ENCODE assay signal across 8 cellular contexts in the genomic region with DNA sequence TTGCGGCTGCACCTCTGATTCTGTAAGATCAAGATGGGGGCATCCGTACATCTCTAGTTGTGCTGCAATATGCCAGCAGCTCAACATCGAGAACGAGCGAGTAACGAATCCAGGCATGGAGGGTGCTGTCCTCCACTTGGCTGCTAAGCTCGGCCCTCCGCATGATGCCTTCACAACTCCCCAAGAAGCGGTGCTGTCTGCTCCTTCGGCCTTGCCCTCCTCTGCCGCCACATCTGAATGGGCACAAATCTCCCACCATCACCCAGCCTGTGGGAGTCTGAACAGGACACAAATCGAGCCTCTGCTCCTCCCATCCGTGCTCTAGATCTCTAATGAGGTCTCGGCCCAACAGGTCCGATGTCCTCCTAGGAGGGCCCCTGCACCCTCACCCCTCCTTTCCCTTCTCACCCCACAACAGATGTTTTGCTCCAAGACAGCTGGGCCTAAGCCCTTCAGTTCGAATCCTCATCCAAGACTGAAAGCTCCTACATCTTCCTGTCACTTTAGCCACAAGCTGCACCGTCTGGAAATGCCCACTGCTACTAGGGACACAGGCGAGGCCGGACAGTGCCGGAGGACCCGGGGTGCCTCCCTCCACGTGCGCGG.
A peak's percentile ranks its signal among the peaks of the same experiment; 100 is the strongest.
DNase-seq lines count a peak whose midpoint lies in the region; TF ChIP-seq lines count a peak whose summit lies in the region.

No MANE protein-coding gene starts in this region.

- H3K9me3 Mint-ChIP-seq in Caco-2 (ENCODE audit: unreplicated experiment) = no peaks in the 10 kb centered on the region

- intact Hi-C loops in Caco-2 (cut with micrococcal nuclease; ENCODE audit: unreplicated experiment) = loop anchor here (1.0 to 2.0 kb wide), 3 partner anchors 87 to 231 kb away; a partner anchor contains a TSS

- H3K27me3 ChIP-seq in Caco-2 (replicated peaks; ENCODE audit: control insufficient read depth, insufficient read depth, low read length) (no peaks in the 10 kb centered on the region), mucosa of stomach (ENCODE audit: control insufficient read depth, insufficient read depth, low read length) (no peaks in the 10 kb centered on the region)

- BruUV-seq in Caco-2 (replicated peaks; lab: Mats Ljungman, UMichigan) = no TSS peak

- peak overlapping the region; percentile 99 for H3K4me3 Mint-ChIP-seq in Caco-2 (ENCODE audit: unreplicated experiment)

- no peak for TF ChIP-seq CTCF in Caco-2 (IDR thresholded peaks at IDR 0.05; ENCODE audit: insufficient read depth in 1 of 2, low read depth in 1 of 2, low read length in 1 of 2, severe bottlenecking in 1 of 2, unreplicated experiment in 1 of 2)
- no peak for TF ChIP-seq CTCF in LNCaP clone FGC (IDR thresholded peaks at IDR 0.05; ENCODE audit: control insufficient read depth, extremely low read depth, insufficient read depth)

- H3K4me1 ChIP-seq in Caco-2 (peaks cover 5% of the 10 kb centered on the region; the same call in 1 of the 2 replicates), mucosa of stomach (ENCODE audit: control insufficient read depth, insufficient read depth, low read length) (peaks cover under 1% of the 10 kb centered on the region)

- peak overlapping the region; percentile 89 for H3K4me3 ChIP-seq in Caco-2 (ENCODE audit: low read depth, low read length)
- H3K4me3 ChIP-seq in LNCaP clone FGC (ENCODE audit: low read depth, low read length) = peak overlapping the region; percentile 73
- H3K4me3 ChIP-seq in mucosa of stomach (ENCODE audit: low read length) = peak overlapping the region; percentile 68

- no peaks in the 10 kb centered on the region for H3K36me3 Mint-ChIP-seq in Caco-2 (ENCODE audit: insufficient read depth, unreplicated experiment)

- peak in 1 of 2 experiments; percentile 5 for DNase-seq in Caco-2
- no peak for DNase-seq in LNCaP clone FGC (ENCODE audit: low read depth)
- DNase-seq in cerebellar cortex (ENCODE audit: low spot score) = peak; percentile 10
- DNase-seq in DMS79 treated with DMSO at 0.1 percent for 48 hours (lab: John Stamatoyannopoulos, UW) = no peak
- DNase-seq in germinal center (ENCODE audit: low spot score) = no peak
- no peak for DNase-seq in NCI-H1105 treated with DMSO at 0.1 percent for 48 hours (lab: John Stamatoyannopoulos, UW)
- DNase-seq in iPS-NIHi11 (ENCODE audit: low spot score) = no peak

- H3K27ac Mint-ChIP-seq in Caco-2 (ENCODE audit: unreplicated experiment) = peak overlapping the region; percentile 89

- no peaks in the 10 kb centered on the region for H3K27me3 Mint-ChIP-seq in Caco-2 (ENCODE audit: insufficient read depth, unreplicated experiment)

- peak overlapping the region; percentile 72 for H3K9ac ChIP-seq in mucosa of stomach (ENCODE audit: low read length)

- H3K9me3 ChIP-seq in Caco-2 (no peaks in the 10 kb centered on the region), mucosa of stomach (ENCODE audit: control insufficient read depth, low read length) (no peaks in the 10 kb centered on the region)

- CTCF ChIA-PET in Caco-2 (lab: Charles Lee) = no interaction called here

- H3K4me1 Mint-ChIP-seq in Caco-2 (ENCODE audit: low read depth, unreplicated experiment) = no peaks in the 10 kb centered on the region

- POLR2A ChIA-PET in Caco-2 (lab: Charles Lee) = no interaction called here

- no peaks in the 10 kb centered on the region for H3K36me3 ChIP-seq in Caco-2 (ENCODE audit: control insufficient read depth, insufficient read depth, low read length)
- H3K36me3 ChIP-seq in mucosa of stomach (ENCODE audit: control insufficient read depth, insufficient read depth, low read length) = no peaks in the 10 kb centered on the region
